20 cellular contexts compared by ENCODE assay signal in genomic region chr18:7757175-7757574, GRCh38.
DNase-seq lines count a peak whose midpoint lies in the region; ATAC-seq and TF ChIP-seq lines count a peak whose summit lies in the region.
"Had no signal": no experiment of that assay in that cellular context is flagged by ENCODE, and none has a peak within 500 bp of the region (broad histone marks: within the 10 kb centered on the region; RNA-seq: fewer than 3 reads in every experiment).

No MANE protein-coding gene starts in this region.

- H3K27me3 ChIP-seq in Caco-2 (replicated peaks; ENCODE audit: control insufficient read depth, insufficient read depth, low read length), result no peaks in the 10 kb centered on the region
- H3K27me3 ChIP-seq in lung (ENCODE audit: control insufficient read depth, insufficient read depth), result no peaks in the 10 kb centered on the region
- H3K27me3 ChIP-seq in ascending aorta, result no peaks in the 10 kb centered on the region
- H3K27me3 ChIP-seq in SJCRH30, result no peaks in the 10 kb centered on the region
- H3K27me3 ChIP-seq: Peyer's patch had no signal

- H3K4me1 ChIP-seq in Caco-2 (peaks cover 92% of the 10 kb centered on the region), lung (ENCODE audit: control insufficient read depth in 2 of 2, insufficient read depth in 2 of 2, low read length in 2 of 2) (peaks cover 15 to 51% of the 10 kb centered on the region in 2 donors), ascending aorta (peaks cover 0 to 24% of the 10 kb centered on the region in 2 donors), SJCRH30 (no peaks in the 10 kb centered on the region)
- H3K4me1 ChIP-seq: HAP-1, Peyer's patch had no signal

- peak overlapping the region; percentile 32 for H3K4me3 Mint-ChIP-seq in Caco-2 (ENCODE audit: unreplicated experiment)
- H3K4me3 Mint-ChIP-seq: CD4-positive, alpha-beta T cell had no signal

- DNase-seq in Caco-2 (no peak), HS-5 (ENCODE audit: low read depth) (peak; percentile 2), cardiac fibroblast (ENCODE audit: low read depth in 2 of 2) (peak; percentile 4 to 64), lung (ENCODE audit: low spot score) (no peak), C1 segment of cervical spinal cord (lab: John Stamatoyannopoulos, UW) (no peak), ascending aorta (ENCODE audit: low spot score in 2 of 2) (no peak), SJCRH30 (no peak)
- DNase-seq: CD4-positive, alpha-beta T cell; DMS153; EL; NCI-H1092 treated with DMSO at 0.1 percent for 48 hours; NCI-H146; NCI-H2029 treated with DMSO at 0.1 percent for 48 hours; NCI-H2171 treated with DMSO at 0.1 percent for 48 hours; NCI-H446 treated with DMSO at 0.1 percent for 48 hours; NCI-H69; Peyer's patch had no signal

- peak; percentile 13 for ATAC-seq in lung (ENCODE audit: insufficient read depth, low FRiP score)
- ATAC-seq: Right ventricle myocardium inferior had no signal

- peaks cover 78% of the 10 kb centered on the region for H3K4me1 Mint-ChIP-seq in Caco-2 (ENCODE audit: low read depth, unreplicated experiment)

- CTCF ChIA-PET in Caco-2 (lab: Charles Lee), result no interaction called here

- no peak overlapping the region for H3K27ac ChIP-seq in lung (ENCODE audit: low read depth in 1 of 2, low read length in 1 of 2)
- no peak overlapping the region for H3K27ac ChIP-seq in ascending aorta
- no peak overlapping the region for H3K27ac ChIP-seq in SJCRH30
- H3K27ac ChIP-seq: Peyer's patch, SK-N-MC had no signal

- no peaks in the 10 kb centered on the region for H3K27me3 Mint-ChIP-seq in Caco-2 (ENCODE audit: insufficient read depth, unreplicated experiment)
- H3K27me3 Mint-ChIP-seq: CD4-positive, alpha-beta T cell had no signal

- no peak overlapping the region for H3K4me3 ChIP-seq in Caco-2 (ENCODE audit: low read depth, low read length)
- H3K4me3 ChIP-seq in cardiac fibroblast (replicated peaks in 1 of 2; ENCODE audit: low read depth in 2 of 2, low read length in 2 of 2), result no peak overlapping the region
- no peak overlapping the region for H3K4me3 ChIP-seq in lung
- H3K4me3 ChIP-seq in ascending aorta, result no peak overlapping the region
- H3K4me3 ChIP-seq in SJCRH30, result no peak overlapping the region
- H3K4me3 ChIP-seq: HAP-1, Peyer's patch, SK-N-MC had no signal

- POLR2A ChIA-PET in Caco-2 (lab: Charles Lee), result no interaction called here

- H3K9me3 ChIP-seq in Caco-2 (no peaks in the 10 kb centered on the region), lung (ENCODE audit: control insufficient read depth in 2 of 2, insufficient read depth in 1 of 2, low read length in 1 of 2) (no peaks in the 10 kb centered on the region), ascending aorta (no peaks in the 10 kb centered on the region), SJCRH30 (replicated peaks) (no peaks in the 10 kb centered on the region)
- H3K9me3 ChIP-seq: HAP-1, Peyer's patch had no signal

- peak overlapping the region; percentile 27 for H3K27ac Mint-ChIP-seq in Caco-2 (ENCODE audit: unreplicated experiment)
- H3K27ac Mint-ChIP-seq: CD4-positive, alpha-beta T cell had no signal

- H3K36me3 ChIP-seq in Caco-2 (ENCODE audit: control insufficient read depth, insufficient read depth, low read length) (no peaks in the 10 kb centered on the region), lung (ENCODE audit: control insufficient read depth in 2 of 2, insufficient read depth in 2 of 2, low read length in 2 of 2) (no peaks in the 10 kb centered on the region), ascending aorta (no peaks in the 10 kb centered on the region), SJCRH30 (no peaks in the 10 kb centered on the region)
- H3K36me3 ChIP-seq: HAP-1, Peyer's patch had no signal

- H3K9me3 Mint-ChIP-seq in Caco-2 (ENCODE audit: unreplicated experiment), result no peaks in the 10 kb centered on the region
- H3K9me3 Mint-ChIP-seq: CD4-positive, alpha-beta T cell had no signal

- intact Hi-C loops in Caco-2 (cut with micrococcal nuclease; ENCODE audit: unreplicated experiment), result loop anchor here (10.0 kb wide), 2 partner anchors 242 to 392 kb away; no protein-coding TSS in a partner anchor
- intact Hi-C loops in ascending aorta (cut with DNase I), result loop anchor here (10.0 kb wide), 1 partner anchor 482 kb away; no protein-coding TSS in a partner anchor

- no TSS peak for BruUV-seq in Caco-2 (replicated peaks; lab: Mats Ljungman, UMichigan)

- peaks cover 33% of the 10 kb centered on the region for H3K36me3 Mint-ChIP-seq in Caco-2 (ENCODE audit: insufficient read depth, unreplicated experiment)

- no peak for TF ChIP-seq CTCF in Caco-2 (IDR thresholded peaks at IDR 0.05; ENCODE audit: insufficient read depth in 1 of 2, low read depth in 1 of 2, low read length in 1 of 2, severe bottlenecking in 1 of 2, unreplicated experiment in 1 of 2)
- TF ChIP-seq CTCF in cardiac fibroblast (IDR thresholded peaks at IDR 0.05; ENCODE audit: low read depth, low read length), result no peak
- TF ChIP-seq CTCF in lung (IDR thresholded peaks at IDR 0.05; ENCODE audit: control extremely low read depth, extremely low read depth), result no peak
- no peak for TF ChIP-seq CTCF in ascending aorta (IDR thresholded peaks at IDR 0.05)

- 79 to 82% methylated on average over 2 of the region's 2 CpGs for WGBS in lung, 2 donors

Comparison
In these comparisons a context has a peak if more than half of its experiments do, and no peak if none do; other contexts are left out.
1. DNase-seq: peak in HS-5 (single experiment) and cardiac fibroblast (2 of 2); none in Caco-2 (0 of 2), lung (single experiment), C1 segment of cervical spinal cord (0 of 14), ascending aorta (0 of 2) and SJCRH30 (0 of 2).